In the genomic region with DNA sequence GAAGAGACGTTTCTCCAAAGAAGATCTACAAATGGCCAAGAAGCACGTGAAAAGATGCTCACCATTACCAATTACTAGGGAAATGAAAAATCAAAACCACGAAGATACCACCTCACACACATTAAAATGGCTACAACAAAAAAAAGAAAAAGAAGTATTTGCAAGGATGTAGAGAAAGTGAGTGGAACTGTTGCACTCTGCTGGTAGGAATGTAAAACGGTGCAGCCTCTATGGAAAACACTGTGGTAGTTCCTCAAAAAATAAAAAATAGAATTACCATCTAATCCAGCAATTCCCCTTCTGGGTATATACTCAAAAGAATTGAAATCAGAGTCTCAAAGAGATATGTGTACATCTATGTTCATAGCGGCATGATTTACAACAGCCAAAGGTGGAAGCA, we compare ENCODE assay signal across 11 cellular contexts.
DNase-seq lines count a peak whose midpoint lies in the region; ATAC-seq and TF ChIP-seq lines count a peak whose summit lies in the region.
"Had no signal": no experiment of that assay in that cellular context is flagged by ENCODE, and none has a peak within 500 bp of the region (broad histone marks: within the 10 kb centered on the region; RNA-seq: fewer than 3 reads in every experiment).

No MANE protein-coding gene starts in this region.

- H3K27ac ChIP-seq in A673 (ENCODE audit: low read depth, low read length, poor library complexity, severe bottlenecking) = no peak overlapping the region

- peaks cover 8% of the 10 kb centered on the region for H3K9me3 ChIP-seq in A673 (ENCODE audit: low read depth, low read length, poor library complexity, severe bottlenecking)

- BruUV-seq in A673 (replicated peaks; lab: Mats Ljungman, UMichigan) = no TSS peak

- ATAC-seq in HG03025 (IDR thresholded peaks at IDR 0.05; ENCODE audit: low FRiP score, unreplicated experiment) = no peak

- H3K4me1 ChIP-seq in A673 (ENCODE audit: insufficient read depth, low read length, poor library complexity, severe bottlenecking) = no peaks in the 10 kb centered on the region

- in situ Hi-C loops in astrocyte of the cerebellum (cut with HindIII; ENCODE audit: low sequenced_read_pairs) = no loop called here

- CTCF ChIA-PET in A673 (lab: Charles Lee) = no interaction called here

- H3K4me3 ChIP-seq in A673 (ENCODE audit: low read depth, low read length, poor library complexity, severe bottlenecking) = no peak overlapping the region
- no peak overlapping the region for H3K4me3 ChIP-seq in HFF-Myc (replicated peaks; ENCODE audit: low read depth, low read length)
- H3K4me3 ChIP-seq in astrocyte of the cerebellum (ENCODE audit: low read depth, low read length) = no peak overlapping the region

- intact Hi-C loops in A673 (cut with micrococcal nuclease; ENCODE audit: unreplicated experiment) = no loop called here

- H3K36me3 ChIP-seq in A673 (ENCODE audit: insufficient read depth, low read length, poor library complexity, severe bottlenecking) = no peaks in the 10 kb centered on the region

- peak; percentile 51 for TF ChIP-seq CTCF in A673 (conservative IDR thresholded peaks at IDR 0.05; ENCODE audit: low read depth, low read length)
- peak; percentile 67 for TF ChIP-seq CTCF in HFF-Myc (IDR thresholded peaks at IDR 0.05; ENCODE audit: low read depth, low read length, missing control alignments)
- peak; percentile 63 for TF ChIP-seq CTCF in astrocyte of the cerebellum (IDR thresholded peaks at IDR 0.05; ENCODE audit: low read depth, low read length, missing control alignments)

- no peaks in the 10 kb centered on the region for H3K27me3 ChIP-seq in A673 (replicated peaks; ENCODE audit: insufficient read depth, low read depth, low read length, poor library complexity)

- POLR2A ChIA-PET in A673 (lab: Charles Lee; ENCODE audit: low non-redundant PET) = no interaction called here

- peak; percentile 11 for DNase-seq in A673 (ENCODE audit: low spot score)
- DNase-seq in HFF-Myc (ENCODE audit: extremely low read depth, low read depth) = no peak
- DNase-seq in astrocyte of the cerebellum (ENCODE audit: low read depth) = no peak
- DNase-seq in iris pigment epithelial cell (ENCODE audit: low read depth) = peak; percentile 42
- no peak for DNase-seq in NCI-H2029 treated with DMSO at 0.1 percent for 48 hours (lab: John Stamatoyannopoulos, UW)
- DNase-seq in pons (ENCODE audit: low spot score) = no peak
- no peak for DNase-seq in NCI-H2081 (lab: John Stamatoyannopoulos, UW)
- DNase-seq: activated naive CD8-positive, alpha-beta T cell treated with anti-CD3 and anti-CD28 coated beads, Interleukin-2, amount 10 ng/mL, durations not matched to agents 7 days and 5 days; NCI-H1694; retina had no signal

Comparison
In these comparisons a context has a peak if more than half of its experiments do, and no peak if none do; other contexts are left out.
1. DNase-seq: peak in A673 (single experiment) and iris pigment epithelial cell (single experiment); none in HFF-Myc (single experiment), astrocyte of the cerebellum (single experiment), NCI-H2029 treated with DMSO at 0.1 percent for 48 hours (single experiment), pons (single experiment) and NCI-H2081 (0 of 2).
2. Peak in every context shown above with its lines, with median percentiles within 50 percentile points of each other: CTCF ChIP-seq.